Comparison of ENCODE assay signal across 1 cellular context in the genomic region with DNA sequence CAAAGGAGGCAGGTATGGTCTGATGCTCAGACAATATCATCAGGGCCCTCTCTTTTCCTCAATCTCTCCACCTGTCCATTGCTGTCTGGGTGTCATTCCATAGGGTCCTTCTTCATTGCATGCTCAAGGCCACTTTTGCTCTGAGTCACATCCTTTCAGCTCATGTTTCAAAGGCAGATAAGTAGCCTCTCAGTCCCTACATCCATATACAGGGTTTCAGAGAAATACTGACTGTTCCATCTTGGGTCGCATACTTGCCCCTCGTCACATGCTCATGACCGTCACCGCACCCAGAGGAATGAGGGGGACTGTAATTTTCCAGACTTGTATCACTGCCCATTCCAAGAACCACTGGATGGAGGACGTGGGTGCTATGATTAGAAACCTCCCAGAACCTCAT.
TF ChIP-seq lines count a peak whose summit lies in the region.

No MANE protein-coding gene starts in this region.

TF ChIP-seq in WTC11, 78 proteins besides CTCF, POLR2A, EP300 and RAD21 (continued from another document):
- TF ChIP-seq, protein P1, sequence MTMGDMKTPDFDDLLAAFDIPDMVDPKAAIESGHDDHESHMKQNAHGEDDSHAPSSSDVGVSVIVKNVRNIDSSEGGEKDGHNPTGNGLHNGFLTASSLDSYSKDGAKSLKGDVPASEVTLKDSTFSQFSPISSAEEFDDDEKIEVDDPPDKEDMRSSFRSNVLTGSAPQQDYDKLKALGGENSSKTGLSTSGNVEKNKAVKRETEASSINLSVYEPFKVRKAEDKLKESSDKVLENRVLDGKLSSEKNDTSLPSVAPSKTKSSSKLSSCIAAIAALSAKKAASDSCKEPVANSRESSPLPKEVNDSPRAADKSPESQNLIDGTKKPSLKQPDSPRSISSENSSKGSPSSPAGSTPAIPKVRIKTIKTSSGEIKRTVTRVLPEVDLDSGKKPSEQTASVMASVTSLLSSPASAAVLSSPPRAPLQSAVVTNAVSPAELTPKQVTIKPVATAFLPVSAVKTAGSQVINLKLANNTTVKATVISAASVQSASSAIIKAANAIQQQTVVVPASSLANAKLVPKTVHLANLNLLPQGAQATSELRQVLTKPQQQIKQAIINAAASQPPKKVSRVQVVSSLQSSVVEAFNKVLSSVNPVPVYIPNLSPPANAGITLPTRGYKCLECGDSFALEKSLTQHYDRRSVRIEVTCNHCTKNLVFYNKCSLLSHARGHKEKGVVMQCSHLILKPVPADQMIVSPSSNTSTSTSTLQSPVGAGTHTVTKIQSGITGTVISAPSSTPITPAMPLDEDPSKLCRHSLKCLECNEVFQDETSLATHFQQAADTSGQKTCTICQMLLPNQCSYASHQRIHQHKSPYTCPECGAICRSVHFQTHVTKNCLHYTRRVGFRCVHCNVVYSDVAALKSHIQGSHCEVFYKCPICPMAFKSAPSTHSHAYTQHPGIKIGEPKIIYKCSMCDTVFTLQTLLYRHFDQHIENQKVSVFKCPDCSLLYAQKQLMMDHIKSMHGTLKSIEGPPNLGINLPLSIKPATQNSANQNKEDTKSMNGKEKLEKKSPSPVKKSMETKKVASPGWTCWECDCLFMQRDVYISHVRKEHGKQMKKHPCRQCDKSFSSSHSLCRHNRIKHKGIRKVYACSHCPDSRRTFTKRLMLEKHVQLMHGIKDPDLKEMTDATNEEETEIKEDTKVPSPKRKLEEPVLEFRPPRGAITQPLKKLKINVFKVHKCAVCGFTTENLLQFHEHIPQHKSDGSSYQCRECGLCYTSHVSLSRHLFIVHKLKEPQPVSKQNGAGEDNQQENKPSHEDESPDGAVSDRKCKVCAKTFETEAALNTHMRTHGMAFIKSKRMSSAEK (CRISPR knock-in tag; IDR thresholded peaks at IDR 0.05; ENCODE audit: borderline replicate concordance), result no peak
- TF ChIP-seq ZBTB21 (CRISPR knock-in tag; IDR thresholded peaks at IDR 0.05; ENCODE audit: borderline replicate concordance), result no peak
- no peak for TF ChIP-seq ESRRA (CRISPR knock-in tag; IDR thresholded peaks at IDR 0.05; ENCODE audit: borderline replicate concordance)
- TF ChIP-seq MXD4 (CRISPR knock-in tag; IDR thresholded peaks at IDR 0.05; ENCODE audit: borderline replicate concordance), result no peak
- TF ChIP-seq OVOL2 (CRISPR knock-in tag; IDR thresholded peaks at IDR 0.05; ENCODE audit: borderline replicate concordance), result no peak
- TF ChIP-seq TEAD1 (CRISPR knock-in tag; IDR thresholded peaks at IDR 0.05), result no peak
- TF ChIP-seq USF1 (CRISPR knock-in tag; IDR thresholded peaks at IDR 0.05), result no peak
- no peak for TF ChIP-seq SMAD3 (CRISPR knock-in tag; IDR thresholded peaks at IDR 0.05; ENCODE audit: borderline replicate concordance)
